1 cellular context compared by ENCODE assay signal in genomic region chr3:65955792-65956477, GRCh38.
TF ChIP-seq lines count a peak whose summit lies in the region.

No MANE protein-coding gene starts in this region.

TF ChIP-seq in HepG2, 621 proteins besides CTCF, POLR2A, EP300 and RAD21 (continued from another document and continues in another):
- TF ChIP-seq ZNF567 (CRISPR knock-in tag; IDR thresholded peaks at IDR 0.05; ENCODE audit: borderline replicate concordance), result no peak
- no peak for TF ChIP-seq EZH2 (conservative IDR thresholded peaks at IDR 0.05; ENCODE audit: low read depth, low read length)
- peak; percentile 65; the same call in 1 of the 2 replicates for TF ChIP-seq TARDBP (CRISPR knock-in tag; IDR thresholded peaks at IDR 0.05)
- 0 out of 2 replicates have a peak, but pooled peaks have one; percentile 67 for TF ChIP-seq ZNF816 (CRISPR knock-in tag; IDR thresholded peaks at IDR 0.05; ENCODE audit: borderline replicate concordance)
- no peak; the same call in 1 of the 2 replicates for TF ChIP-seq ZNF878 (CRISPR knock-in tag; IDR thresholded peaks at IDR 0.05)
- TF ChIP-seq ZNF350 (CRISPR knock-in tag; IDR thresholded peaks at IDR 0.05; ENCODE audit: borderline replicate concordance, low read depth), result no peak
- TF ChIP-seq, protein P1, sequence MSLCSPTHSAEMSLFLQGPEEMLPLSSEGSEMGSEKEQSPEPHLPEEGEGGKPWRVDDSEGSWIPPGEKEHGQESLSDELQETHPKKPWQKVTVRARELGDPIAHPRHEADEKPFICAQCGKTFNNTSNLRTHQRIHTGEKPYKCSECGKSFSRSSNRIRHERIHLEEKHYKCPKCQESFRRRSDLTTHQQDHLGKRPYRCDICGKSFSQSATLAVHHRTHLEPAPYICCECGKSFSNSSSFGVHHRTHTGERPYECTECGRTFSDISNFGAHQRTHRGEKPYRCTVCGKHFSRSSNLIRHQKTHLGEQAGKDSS (CRISPR knock-in tag; IDR thresholded peaks at IDR 0.05; ENCODE audit: borderline replicate concordance, low read depth), result no peak
- TF ChIP-seq SALL1 (CRISPR knock-in tag; IDR thresholded peaks at IDR 0.05), result 0 out of 2 replicates have a peak, but pooled peaks have one; percentile 25
- no peak for TF ChIP-seq ZNF737 (CRISPR knock-in tag; IDR thresholded peaks at IDR 0.05; ENCODE audit: borderline replicate concordance)
- no peak for TF ChIP-seq IRX3 (CRISPR knock-in tag; IDR thresholded peaks at IDR 0.05; ENCODE audit: borderline replicate concordance, low read depth)
- no peak for TF ChIP-seq TIGD3 (CRISPR knock-in tag; IDR thresholded peaks at IDR 0.05; ENCODE audit: borderline replicate concordance)
- no peak for TF ChIP-seq ZNF251 (CRISPR knock-in tag; IDR thresholded peaks at IDR 0.05)
- no peak for TF ChIP-seq MYC (CRISPR knock-in tag; IDR thresholded peaks at IDR 0.05; ENCODE audit: borderline replicate concordance)
- TF ChIP-seq, protein P2, sequence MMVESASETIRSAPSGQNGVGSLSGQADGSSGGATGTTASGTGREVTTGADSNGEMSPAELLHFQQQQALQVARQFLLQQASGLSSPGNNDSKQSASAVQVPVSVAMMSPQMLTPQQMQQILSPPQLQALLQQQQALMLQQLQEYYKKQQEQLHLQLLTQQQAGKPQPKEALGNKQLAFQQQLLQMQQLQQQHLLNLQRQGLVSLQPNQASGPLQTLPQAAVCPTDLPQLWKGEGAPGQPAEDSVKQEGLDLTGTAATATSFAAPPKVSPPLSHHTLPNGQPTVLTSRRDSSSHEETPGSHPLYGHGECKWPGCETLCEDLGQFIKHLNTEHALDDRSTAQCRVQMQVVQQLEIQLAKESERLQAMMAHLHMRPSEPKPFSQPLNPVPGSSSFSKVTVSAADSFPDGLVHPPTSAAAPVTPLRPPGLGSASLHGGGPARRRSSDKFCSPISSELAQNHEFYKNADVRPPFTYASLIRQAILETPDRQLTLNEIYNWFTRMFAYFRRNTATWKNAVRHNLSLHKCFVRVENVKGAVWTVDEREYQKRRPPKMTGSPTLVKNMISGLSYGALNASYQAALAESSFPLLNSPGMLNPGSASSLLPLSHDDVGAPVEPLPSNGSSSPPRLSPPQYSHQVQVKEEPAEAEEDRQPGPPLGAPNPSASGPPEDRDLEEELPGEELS (CRISPR knock-in tag; IDR thresholded peaks at IDR 0.05), result peak; percentile 84
- TF ChIP-seq, protein P3, sequence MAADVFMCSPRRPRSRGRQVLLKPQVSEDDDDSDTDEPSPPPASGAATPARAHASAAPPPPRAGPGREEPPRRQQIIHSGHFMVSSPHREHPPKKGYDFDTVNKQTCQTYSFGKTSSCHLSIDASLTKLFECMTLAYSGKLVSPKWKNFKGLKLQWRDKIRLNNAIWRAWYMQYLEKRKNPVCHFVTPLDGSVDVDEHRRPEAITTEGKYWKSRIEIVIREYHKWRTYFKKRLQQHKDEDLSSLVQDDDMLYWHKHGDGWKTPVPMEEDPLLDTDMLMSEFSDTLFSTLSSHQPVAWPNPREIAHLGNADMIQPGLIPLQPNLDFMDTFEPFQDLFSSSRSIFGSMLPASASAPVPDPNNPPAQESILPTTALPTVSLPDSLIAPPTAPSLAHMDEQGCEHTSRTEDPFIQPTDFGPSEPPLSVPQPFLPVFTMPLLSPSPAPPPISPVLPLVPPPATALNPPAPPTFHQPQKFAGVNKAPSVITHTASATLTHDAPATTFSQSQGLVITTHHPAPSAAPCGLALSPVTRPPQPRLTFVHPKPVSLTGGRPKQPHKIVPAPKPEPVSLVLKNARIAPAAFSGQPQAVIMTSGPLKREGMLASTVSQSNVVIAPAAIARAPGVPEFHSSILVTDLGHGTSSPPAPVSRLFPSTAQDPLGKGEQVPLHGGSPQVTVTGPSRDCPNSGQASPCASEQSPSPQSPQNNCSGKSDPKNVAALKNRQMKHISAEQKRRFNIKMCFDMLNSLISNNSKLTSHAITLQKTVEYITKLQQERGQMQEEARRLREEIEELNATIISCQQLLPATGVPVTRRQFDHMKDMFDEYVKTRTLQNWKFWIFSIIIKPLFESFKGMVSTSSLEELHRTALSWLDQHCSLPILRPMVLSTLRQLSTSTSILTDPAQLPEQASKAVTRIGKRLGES (CRISPR knock-in tag; IDR thresholded peaks at IDR 0.05; ENCODE audit: borderline replicate concordance), result no peak
- no peak for TF ChIP-seq UBTF (CRISPR knock-in tag; IDR thresholded peaks at IDR 0.05)
- no peak for TF ChIP-seq KDM5A (IDR thresholded peaks at IDR 0.05; ENCODE audit: borderline replicate concordance, low read length)
- no peak for TF ChIP-seq PLRG1 (conservative IDR thresholded peaks at IDR 0.05)
- no peak for TF ChIP-seq SRF (IDR thresholded peaks at IDR 0.05; ENCODE audit: low read depth, low read length)
- no peak for TF ChIP-seq NR2F2 (IDR thresholded peaks at IDR 0.05; ENCODE audit: borderline replicate concordance, low read depth)
- no peak for TF ChIP-seq TBX3 (IDR thresholded peaks at IDR 0.05; ENCODE audit: borderline replicate concordance)
- TF ChIP-seq ZBTB20 (CRISPR knock-in tag; IDR thresholded peaks at IDR 0.05; ENCODE audit: borderline replicate concordance, low read depth), result no peak
- no peak for TF ChIP-seq TCF12 (IDR thresholded peaks at IDR 0.05)
- no peak for TF ChIP-seq TCF12 (CRISPR knock-in tag; IDR thresholded peaks at IDR 0.05)
- TF ChIP-seq MTA1 (CRISPR knock-in tag; IDR thresholded peaks at IDR 0.05; ENCODE audit: borderline replicate concordance), result no peak
- TF ChIP-seq ZNF598 (CRISPR knock-in tag; IDR thresholded peaks at IDR 0.05; ENCODE audit: borderline replicate concordance), result no peak
- TF ChIP-seq ZZZ3 (CRISPR knock-in tag; IDR thresholded peaks at IDR 0.05; ENCODE audit: borderline replicate concordance), result no peak
- TF ChIP-seq TBP (CRISPR knock-in tag; IDR thresholded peaks at IDR 0.05), result no peak
- TF ChIP-seq PCBP2 (optimal IDR thresholded peaks at IDR 0.05; ENCODE audit: low read depth, low read length, poor library complexity, severe bottlenecking), result no peak
- TF ChIP-seq MYPOP (CRISPR knock-in tag; IDR thresholded peaks at IDR 0.05), result no peak
- TF ChIP-seq MAF1 (CRISPR knock-in tag; IDR thresholded peaks at IDR 0.05; ENCODE audit: borderline replicate concordance), result no peak
- no peak for TF ChIP-seq ZBTB2 (CRISPR knock-in tag; IDR thresholded peaks at IDR 0.05; ENCODE audit: low read depth)
- TF ChIP-seq KLF16 (CRISPR knock-in tag; IDR thresholded peaks at IDR 0.05), result no peak
- TF ChIP-seq FOXP1 (IDR thresholded peaks at IDR 0.05), result no peak
- TF ChIP-seq FOXP1 (CRISPR knock-in tag; IDR thresholded peaks at IDR 0.05), result peak; percentile 83
- TF ChIP-seq, protein P4, sequence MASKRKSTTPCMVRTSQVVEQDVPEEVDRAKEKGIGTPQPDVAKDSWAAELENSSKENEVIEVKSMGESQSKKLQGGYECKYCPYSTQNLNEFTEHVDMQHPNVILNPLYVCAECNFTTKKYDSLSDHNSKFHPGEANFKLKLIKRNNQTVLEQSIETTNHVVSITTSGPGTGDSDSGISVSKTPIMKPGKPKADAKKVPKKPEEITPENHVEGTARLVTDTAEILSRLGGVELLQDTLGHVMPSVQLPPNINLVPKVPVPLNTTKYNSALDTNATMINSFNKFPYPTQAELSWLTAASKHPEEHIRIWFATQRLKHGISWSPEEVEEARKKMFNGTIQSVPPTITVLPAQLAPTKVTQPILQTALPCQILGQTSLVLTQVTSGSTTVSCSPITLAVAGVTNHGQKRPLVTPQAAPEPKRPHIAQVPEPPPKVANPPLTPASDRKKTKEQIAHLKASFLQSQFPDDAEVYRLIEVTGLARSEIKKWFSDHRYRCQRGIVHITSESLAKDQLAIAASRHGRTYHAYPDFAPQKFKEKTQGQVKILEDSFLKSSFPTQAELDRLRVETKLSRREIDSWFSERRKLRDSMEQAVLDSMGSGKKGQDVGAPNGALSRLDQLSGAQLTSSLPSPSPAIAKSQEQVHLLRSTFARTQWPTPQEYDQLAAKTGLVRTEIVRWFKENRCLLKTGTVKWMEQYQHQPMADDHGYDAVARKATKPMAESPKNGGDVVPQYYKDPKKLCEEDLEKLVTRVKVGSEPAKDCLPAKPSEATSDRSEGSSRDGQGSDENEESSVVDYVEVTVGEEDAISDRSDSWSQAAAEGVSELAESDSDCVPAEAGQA (IDR thresholded peaks at IDR 0.05; ENCODE audit: low read depth), result no peak
- TF ChIP-seq, protein P4 (CRISPR knock-in tag; IDR thresholded peaks at IDR 0.05; ENCODE audit: borderline replicate concordance), result no peak
- TF ChIP-seq SALL2 (CRISPR knock-in tag; IDR thresholded peaks at IDR 0.05), result no peak
- TF ChIP-seq ZNF34 (CRISPR knock-in tag; IDR thresholded peaks at IDR 0.05; ENCODE audit: borderline replicate concordance), result no peak
- TF ChIP-seq SKI (IDR thresholded peaks at IDR 0.05; ENCODE audit: partially characterized antibody), result no peak
- 0 out of 2 replicates have a peak, but pooled peaks have one; percentile 33 for TF ChIP-seq ZSCAN21 (CRISPR knock-in tag; IDR thresholded peaks at IDR 0.05; ENCODE audit: borderline replicate concordance)
- TF ChIP-seq ZNF557 (CRISPR knock-in tag; IDR thresholded peaks at IDR 0.05), result 0 out of 2 replicates have a peak, but pooled peaks have one; percentile 46
- TF ChIP-seq ZNF143 (CRISPR knock-in tag; IDR thresholded peaks at IDR 0.05), result no peak
- TF ChIP-seq ARHGAP35 (CRISPR knock-in tag; IDR thresholded peaks at IDR 0.05; ENCODE audit: borderline replicate concordance), result no peak
- TF ChIP-seq ETS1 (CRISPR knock-in tag; IDR thresholded peaks at IDR 0.05), result no peak
- no peak for TF ChIP-seq HNRNPH1 (optimal IDR thresholded peaks at IDR 0.05; ENCODE audit: low read depth, low read length)
